ENCODE assay signal across 8 cellular contexts in the genomic region with DNA sequence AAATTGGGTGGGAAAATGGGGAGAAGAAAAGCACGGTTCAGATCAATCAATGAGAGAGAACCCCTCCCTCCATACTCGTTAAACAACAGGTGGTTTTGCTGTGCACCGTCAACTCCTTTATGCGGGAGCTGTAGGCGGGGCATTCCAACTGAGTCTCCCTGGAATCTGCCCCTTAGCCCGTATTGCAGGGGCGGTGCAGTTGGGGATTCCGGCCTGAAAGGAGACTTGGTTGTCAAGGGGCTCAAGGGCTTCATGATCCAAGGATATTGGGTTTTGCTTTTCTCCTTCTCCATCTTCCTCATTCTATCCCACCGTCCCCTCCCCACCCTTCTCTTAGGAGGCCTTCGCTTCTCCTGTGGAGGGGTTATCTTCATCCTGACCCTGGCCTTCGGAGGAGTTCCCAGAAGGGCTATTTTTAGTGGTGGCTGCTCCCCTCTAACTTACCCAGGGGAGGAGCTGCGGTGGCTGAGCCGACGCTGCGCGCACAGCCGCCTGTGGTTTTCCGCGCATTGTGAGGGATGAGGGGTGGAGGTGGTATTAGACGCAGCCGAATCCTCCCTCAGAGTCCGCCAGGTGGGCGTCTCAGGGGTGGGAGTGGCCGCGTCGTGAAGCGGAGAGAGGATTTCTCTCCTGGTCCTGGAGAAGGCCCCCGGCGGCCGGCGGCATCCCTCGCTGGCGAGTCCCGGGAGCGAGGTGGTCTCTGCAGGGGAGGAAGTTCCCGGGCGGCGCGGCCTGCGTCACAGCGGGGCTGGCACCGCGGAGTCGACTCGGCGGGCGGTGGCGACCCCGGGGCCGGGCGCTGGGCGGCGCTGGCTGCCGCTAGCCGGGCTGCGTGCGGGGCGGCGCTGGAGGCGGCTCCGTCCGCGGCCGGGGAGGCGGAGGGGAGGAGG. TPM values are rescaled to one million over a fixed set of nuclear protein-coding genes. Genes with fewer than 3 reads are reported as not detected.
DNase-seq lines count a peak whose midpoint lies in the region; ATAC-seq and TF ChIP-seq lines count a peak whose summit lies in the region.

No MANE protein-coding gene starts in this region.

- peak overlapping the region; percentile 88 for H3K9ac ChIP-seq in NT2/D1 (ENCODE audit: insufficient read length, low read depth)
- H3K9ac ChIP-seq in mucosa of rectum (ENCODE audit: low read depth in 1 of 2, low read length in 2 of 2), result peak overlapping the region; percentile 29 to 82

- intact Hi-C loops in Caco-2 (cut with micrococcal nuclease; ENCODE audit: unreplicated experiment), result no loop called here

- CTCF ChIA-PET in Caco-2 (lab: Charles Lee), result interaction anchor here (0.6 kb wide), 1 partner anchor 1516 kb away, joined by 3 read pairs; no protein-coding TSS in a partner anchor

- no peak for TF ChIP-seq CTCF in Caco-2 (IDR thresholded peaks at IDR 0.05; ENCODE audit: insufficient read depth in 1 of 2, low read depth in 1 of 2, low read length in 1 of 2, severe bottlenecking in 1 of 2, unreplicated experiment in 1 of 2)

- DNase-seq in Caco-2, result peak; percentile 36 to 59
- DNase-seq in NT2/D1 (ENCODE audit: low read depth, low spot score), result peak; percentile 47
- peak; percentile 85 for DNase-seq in activated T-cell treated with anti-CD3 and anti-CD28 coated beads for 24 hours (ENCODE audit: low read depth)
- DNase-seq in epithelial cell of prostate (ENCODE audit: low read depth, low spot score), result no peak
- peak; percentile 89 for DNase-seq in stimulated activated CD8-positive, alpha-beta memory T cell treated with anti-CD3 and anti-CD28 coated beads, Interleukin-4, amount 100 ng/mL, for 48 hours

- no peak overlapping the region for H3K27ac Mint-ChIP-seq in Caco-2 (ENCODE audit: unreplicated experiment)

- no peaks in the 10 kb centered on the region for H3K36me3 ChIP-seq in Caco-2 (ENCODE audit: control insufficient read depth, insufficient read depth, low read length)
- H3K36me3 ChIP-seq in NT2/D1 (ENCODE audit: insufficient read depth, insufficient read length, low read length), result no peaks in the 10 kb centered on the region
- H3K36me3 ChIP-seq in mucosa of rectum (ENCODE audit: control insufficient read depth in 2 of 2, insufficient read depth in 2 of 2, low read length in 2 of 2), result no peaks in the 10 kb centered on the region

- H3K9me3 Mint-ChIP-seq in Caco-2 (ENCODE audit: unreplicated experiment), result no peaks in the 10 kb centered on the region

- H3K27me3 ChIP-seq in Caco-2 (replicated peaks; ENCODE audit: control insufficient read depth, insufficient read depth, low read length) (no peaks in the 10 kb centered on the region), NT2/D1 (ENCODE audit: insufficient read depth, insufficient read length) (peaks cover 23% of the 10 kb centered on the region), mucosa of rectum (ENCODE audit: control insufficient read depth in 2 of 2, insufficient read depth in 2 of 2, low read length in 2 of 2) (no peaks in the 10 kb centered on the region)

- peak; percentile 88 for ATAC-seq in GM19463 (IDR thresholded peaks at IDR 0.05; ENCODE audit: unreplicated experiment)
- peak; percentile 38 for ATAC-seq in HG03575 (IDR thresholded peaks at IDR 0.05; ENCODE audit: extremely low read depth, insufficient number of reproducible peaks, low FRiP score, unreplicated experiment)

- H3K4me3 ChIP-seq in Caco-2 (ENCODE audit: low read depth, low read length), result peak overlapping the region; percentile 57
- peak overlapping the region; percentile 80 for H3K4me3 ChIP-seq in NT2/D1 (ENCODE audit: insufficient read length, low read depth)
- H3K4me3 ChIP-seq in mucosa of rectum (ENCODE audit: low read length in 2 of 2), result peak overlapping the region; percentile 71 to 78

- no TSS peak for BruUV-seq in Caco-2 (replicated peaks; lab: Mats Ljungman, UMichigan)

- POLR2A ChIA-PET in Caco-2 (lab: Charles Lee), result no interaction called here

- no peaks in the 10 kb centered on the region for H3K36me3 Mint-ChIP-seq in Caco-2 (ENCODE audit: insufficient read depth, unreplicated experiment)

- H3K4me1 ChIP-seq in Caco-2 (peaks cover 6% of the 10 kb centered on the region; the same call in 1 of the 2 replicates), NT2/D1 (ENCODE audit: insufficient read depth, insufficient read length) (no peaks in the 10 kb centered on the region), mucosa of rectum (ENCODE audit: control insufficient read depth in 2 of 2, insufficient read depth in 2 of 2, low read length in 2 of 2) (peaks cover 5 to 11% of the 10 kb centered on the region in 2 donors)

- no peaks in the 10 kb centered on the region for H3K4me1 Mint-ChIP-seq in Caco-2 (ENCODE audit: low read depth, unreplicated experiment)

- H3K27ac ChIP-seq in epithelial cell of prostate (peak overlapping the region; percentile 93), mucosa of rectum (ENCODE audit: low read depth in 2 of 2, low read length in 2 of 2) (peak overlapping the region; percentile 69 to 81)

- peak overlapping the region; percentile 81 for H3K4me3 Mint-ChIP-seq in Caco-2 (ENCODE audit: unreplicated experiment)

- H3K9me3 ChIP-seq in Caco-2 (no peaks in the 10 kb centered on the region), NT2/D1 (ENCODE audit: insufficient read depth, low read length) (no peaks in the 10 kb centered on the region), mucosa of rectum (ENCODE audit: control insufficient read depth in 2 of 2, low read length in 2 of 2) (no peaks in the 10 kb centered on the region)

- peaks cover 4% of the 10 kb centered on the region for H3K27me3 Mint-ChIP-seq in Caco-2 (ENCODE audit: insufficient read depth, unreplicated experiment)

RNA-seq across cellular contexts. Expression of a gene that starts 0.5 kb away (rescaled TPM):
- total RNA-seq in Caco-2 (2022), result 0.07 and 0.11 TPM in 2 replicates
